32 cellular contexts compared by ENCODE assay signal in genomic region chr22:23123804-23124254, GRCh38. TPM values are rescaled to one million over a fixed set of nuclear protein-coding genes. Genes with fewer than 3 reads are reported as not detected.
"Had no signal": no experiment of that assay in that cellular context is flagged by ENCODE, and none has a peak within 500 bp of the region (broad histone marks: within the 10 kb centered on the region; RNA-seq: fewer than 3 reads in every experiment).

No MANE protein-coding gene starts in this region.

- H3K9me3 ChIP-seq: colonic mucosa, esophagus muscularis mucosa, neutrophil, prostate gland, right atrium auricular region, stomach, thoracic aorta, tibial nerve, upper lobe of left lung, uterus had no signal

- H3K27ac ChIP-seq: colonic mucosa, foreskin keratinocyte, neutrophil, prostate gland, right atrium auricular region, thoracic aorta, upper lobe of left lung, uterus had no signal

- H3K36me3 ChIP-seq: colonic mucosa, neutrophil, prostate gland, right atrium auricular region, thoracic aorta, upper lobe of left lung, uterus had no signal

- H3K4me2 ChIP-seq: smooth muscle cell had no signal

- H3K27me3 Mint-ChIP-seq: dendritic cell treated with granulocyte-macrophage colony-stimulating factor and Interleukin-4, amounts not matched to agents 40 ng/mL and 50 ng/mL, for 4 days; naive thymus-derived CD4-positive, alpha-beta T cell had no signal

- H3K4me3 ChIP-seq: colonic mucosa, esophagus muscularis mucosa, prostate gland, right atrium auricular region, smooth muscle cell, stomach, thoracic aorta, tibial nerve, upper lobe of left lung, uterus had no signal

- H3K9me3 Mint-ChIP-seq: dendritic cell treated with granulocyte-macrophage colony-stimulating factor and Interleukin-4, amounts not matched to agents 40 ng/mL and 50 ng/mL, for 4 days; immature natural killer cell; nephron had no signal

- FAIRE-seq: endothelial cell of umbilical vein had no signal

- H3K4me1 ChIP-seq: colonic mucosa, foreskin keratinocyte, prostate gland, right atrium auricular region, upper lobe of left lung, uterus had no signal

- DNase-seq: central memory CD4-positive, alpha-beta T cell; colonic mucosa; effector memory CD4-positive, alpha-beta T cell; foreskin keratinocyte; hypothalamus; immature natural killer cell; islet precursor cell; mesenchymal stem cell; midbrain; naive thymus-derived CD4-positive, alpha-beta T cell; stimulated activated CD4-positive, alpha-beta T cell treated with anti-CD3 and anti-CD28 coated beads, Interleukin-12 subunit alpha, Interleukin-12 subunit beta, amount 100 ng/mL, for 4 hours; stimulated activated CD4-positive, alpha-beta T cell treated with anti-CD3 and anti-CD28 coated beads, Interleukin-1b, Interleukin-23, amount 100 ng/mL, for 48 hours; stimulated activated CD4-positive, alpha-beta T cell treated with anti-CD3 and anti-CD28 coated beads, Interleukin-4, amount 100 ng/mL, for 24 hours; stimulated activated naive CD4-positive, alpha-beta T cell treated with Interleukin-2 at 50 U/mL for 16 hours; upper lobe of left lung; uterus had no signal

- H3K27me3 ChIP-seq: colonic mucosa, esophagus muscularis mucosa, foreskin keratinocyte, neutrophil, right atrium auricular region, stomach, tibial nerve, upper lobe of left lung, uterus had no signal

- ATAC-seq: foreskin keratinocyte; naive thymus-derived CD4-positive, alpha-beta T cell; stimulated activated effector memory CD8-positive, alpha-beta T cell treated with anti-CD3 and anti-CD28 coated beads, Interleukin-12 subunit alpha, Interleukin-12 subunit beta, amount 100 ng/mL, for 72 hours had no signal

- H3K4me3 Mint-ChIP-seq: dendritic cell treated with granulocyte-macrophage colony-stimulating factor and Interleukin-4, amounts not matched to agents 40 ng/mL and 50 ng/mL, for 4 days; immature natural killer cell; naive thymus-derived CD4-positive, alpha-beta T cell; nephron; stimulated activated effector memory CD8-positive, alpha-beta T cell treated with anti-CD3 and anti-CD28 coated beads, Interleukin-12 subunit alpha, Interleukin-12 subunit beta, amount 100 ng/mL, for 72 hours had no signal

- H3K27ac Mint-ChIP-seq: dendritic cell treated with granulocyte-macrophage colony-stimulating factor and Interleukin-4, amounts not matched to agents 40 ng/mL and 50 ng/mL, for 4 days; nephron; stimulated activated effector memory CD8-positive, alpha-beta T cell treated with anti-CD3 and anti-CD28 coated beads, Interleukin-12 subunit alpha, Interleukin-12 subunit beta, amount 100 ng/mL, for 72 hours had no signal

- H3K36me3 Mint-ChIP-seq: stimulated activated effector memory CD8-positive, alpha-beta T cell treated with anti-CD3 and anti-CD28 coated beads, Interleukin-12 subunit alpha, Interleukin-12 subunit beta, amount 100 ng/mL, for 72 hours had no signal

RNA-seq across cellular contexts. Expression of gene RSPH14, which starts 18.0 kb away (rescaled TPM):
- total RNA-seq: endothelial cell of umbilical vein, foreskin keratinocyte, lung microvascular endothelial cell, osteocyte, right atrium auricular region, smooth muscle cell, stomach, subcutaneous adipose tissue had no signal
- polyA plus RNA-seq: endothelial cell of umbilical vein, fibroblast of lung had no signal

RNA-seq across cellular contexts. Expression of gene GNAZ, which starts 53.5 kb away (rescaled TPM):
- polyA plus RNA-seq: naive thymus-derived CD4-positive, alpha-beta T cell had no signal
